ENCODE assay signal across 29 cellular contexts in the genomic region with DNA sequence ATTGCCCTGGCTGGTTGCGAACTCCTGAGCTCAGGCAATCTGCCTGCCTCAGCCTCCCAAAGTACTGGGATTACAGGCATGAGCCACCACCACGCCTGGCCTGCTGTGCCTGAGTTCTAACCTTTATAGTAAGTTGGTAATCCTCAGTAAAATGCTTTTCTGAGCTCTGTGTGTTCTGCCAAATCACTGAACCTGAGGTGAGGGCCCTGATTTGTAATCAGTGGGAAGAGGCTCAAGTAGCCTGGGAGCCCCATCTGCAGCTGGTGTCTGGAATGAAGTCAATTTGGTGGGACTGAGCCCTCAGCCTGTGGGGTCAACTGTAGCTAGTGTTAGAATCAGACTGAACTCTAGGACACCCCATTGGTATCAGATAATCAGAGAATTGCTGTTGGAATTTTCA.
DNase-seq lines count a peak whose midpoint lies in the region; ATAC-seq and TF ChIP-seq lines count a peak whose summit lies in the region.
"Had no signal": no experiment of that assay in that cellular context is flagged by ENCODE, and none has a peak within 500 bp of the region (broad histone marks: within the 10 kb centered on the region; RNA-seq: fewer than 3 reads in every experiment).

No MANE protein-coding gene starts in this region.

- H2BK15ac ChIP-seq in mesendoderm (replicated peaks; ENCODE audit: low read depth) = no peak overlapping the region

- H2BK5ac ChIP-seq in mesendoderm (ENCODE audit: low read length) = no peak overlapping the region

- peaks cover 10% of the 10 kb centered on the region for H3K9me3 Mint-ChIP-seq in WTC11
- H3K9me3 Mint-ChIP-seq: activated T-helper 2 cell treated with anti-CD3 and anti-CD28 coated beads, Interferon-gamma antibody, Interleukin-2, Interleukin-4, amounts not matched to agents 10 μg/mL and 5 μg/mL and 100 μg/mL, durations not matched to agents 14 hours and 24 hours and 36 hours; naive thymus-derived CD4-positive, alpha-beta T cell had no signal

- H3K4me3 Mint-ChIP-seq in WTC11 = no peak overlapping the region
- H3K4me3 Mint-ChIP-seq: activated naive CD8-positive, alpha-beta T cell; CD14-positive monocyte; naive thymus-derived CD4-positive, alpha-beta T cell had no signal

- H3K27me3 ChIP-seq in mesendoderm (ENCODE audit: insufficient read depth, low read length, poor library complexity) (no peaks in the 10 kb centered on the region), aorta (ENCODE audit: control insufficient read depth in 1 of 2, insufficient read depth in 2 of 2, low read length in 1 of 2) (no peaks in the 10 kb centered on the region)
- H3K27me3 ChIP-seq: colonic mucosa, sigmoid colon, transverse colon had no signal

- no CpG with 5 or more reads among the region's 2 CpGs for WGBS in mesendoderm (ENCODE audit: extremely low coverage, insufficient coverage, low lambda C conversion rate)
- WGBS in aorta, 2 donors = 94 to 97% methylated on average over 2 of the region's 2 CpGs

- H3K27ac ChIP-seq in mesendoderm (ENCODE audit: low read depth, low read length) (peak overlapping the region; percentile 27), aorta (ENCODE audit: low read depth in 1 of 2, low read length in 2 of 2) (no peak overlapping the region)
- H3K27ac ChIP-seq: 22Rv1, colonic mucosa, epithelial cell of prostate, HL-60, PC-9, sigmoid colon, transverse colon had no signal

- H3K4me1 ChIP-seq in mesendoderm (ENCODE audit: control insufficient read depth, low read depth, low read length) (peaks cover 8% of the 10 kb centered on the region), aorta (ENCODE audit: control insufficient read depth in 1 of 2, insufficient read depth in 2 of 2, low read length in 2 of 2) (no peaks in the 10 kb centered on the region)
- H3K4me1 ChIP-seq: colonic mucosa, sigmoid colon, transverse colon had no signal

- H3K36me3 Mint-ChIP-seq in WTC11 = peaks cover 13% of the 10 kb centered on the region
- H3K36me3 Mint-ChIP-seq: activated naive CD8-positive, alpha-beta T cell had no signal

- H3K18ac ChIP-seq in mesendoderm (ENCODE audit: low read length) = peak overlapping the region; percentile 39

- H3K79me1 ChIP-seq in mesendoderm (ENCODE audit: low read length) = no peaks in the 10 kb centered on the region

- H2AK5ac ChIP-seq in mesendoderm (ENCODE audit: low read length) = no peak overlapping the region

- DNase-seq in Right ventricle myocardium inferior (ENCODE audit: missing footprints) (peak; percentile 9), left cardiac atrium (no peak), WTC11 (ENCODE audit: low spot score) (no peak), mesendoderm (peak; percentile 38), aorta (peak; percentile 15 to 33), COLO829 (ENCODE audit: low spot score) (no peak), GM19240 (ENCODE audit: insufficient read length, low spot score) (no peak)
- no peak for DNase-seq in stimulated activated CD4-positive, alpha-beta T cell treated with anti-CD3 and anti-CD28 coated beads, Interleukin-12 subunit alpha, Interleukin-12 subunit beta, amount 100 ng/mL, for 4 hours
- DNase-seq: activated CD4-positive, alpha-beta T cell treated with anti-CD3 and anti-CD28 coated beads for 4 hours; colonic mucosa; effector CD4-positive, alpha-beta T cell; Karpas-422; naive thymus-derived CD4-positive, alpha-beta T cell; NCI-H1930; NCI-H2171 treated with DMSO at 0.1 percent for 48 hours; NCI-H510A; occipital lobe; PC-9; stimulated activated CD4-positive, alpha-beta T cell treated with anti-CD3 and anti-CD28 coated beads, Interleukin-4, amount 100 ng/mL, for 24 hours; transverse colon had no signal

- POLR2A ChIA-PET in WTC11 (lab: Charles Lee) = interaction anchor here (0.9 kb wide), 1 partner anchor 9 kb away, joined by 4 read pairs; no protein-coding TSS in a partner anchor

- H3K36me3 ChIP-seq in mesendoderm (ENCODE audit: control insufficient read depth, insufficient read depth, low read length) (no peaks in the 10 kb centered on the region), aorta (ENCODE audit: control insufficient read depth in 1 of 2, insufficient read depth in 2 of 2, low read length in 1 of 2) (no peaks in the 10 kb centered on the region)
- H3K36me3 ChIP-seq: colonic mucosa, transverse colon had no signal

- intact Hi-C loops in Right ventricle myocardium inferior (cut with DNase I) (no loop called here), left cardiac atrium (cut with DNase I) (no loop called here), aorta (cut with DNase I) (no loop called here)

- H3K79me2 ChIP-seq in mesendoderm (ENCODE audit: control insufficient read depth, insufficient read depth, low read length) = no peaks in the 10 kb centered on the region

- H2BK120ac ChIP-seq in mesendoderm (ENCODE audit: low read depth, low read length) = no peak overlapping the region

- peaks cover 41% of the 10 kb centered on the region for H3K4me1 Mint-ChIP-seq in WTC11
- H3K4me1 Mint-ChIP-seq: CD14-positive monocyte had no signal

- H3K56ac ChIP-seq in mesendoderm (ENCODE audit: low read length) = peak overlapping the region; percentile 34

- CTCF ChIA-PET in WTC11 (lab: Charles Lee) = interaction anchor here (1.1 to 1.5 kb wide), 2 partner anchors 22 to 27 kb away, joined by 6 to 7 read pairs; no protein-coding TSS in a partner anchor

- no peak overlapping the region for H3K23ac ChIP-seq in mesendoderm (ENCODE audit: low read length)

- H4K8ac ChIP-seq in mesendoderm (ENCODE audit: low read depth, low read length) = no peak overlapping the region

- H3K27me3 Mint-ChIP-seq in WTC11 (ENCODE audit: low read depth) = peaks cover 3% of the 10 kb centered on the region; the same call in 1 of the 2 replicates
- H3K27me3 Mint-ChIP-seq: activated naive CD8-positive, alpha-beta T cell; naive thymus-derived CD4-positive, alpha-beta T cell had no signal

- H3K4me3 ChIP-seq in mesendoderm (ENCODE audit: low read length) (no peak overlapping the region), aorta (ENCODE audit: low read length in 2 of 2) (no peak overlapping the region)
- H3K4me3 ChIP-seq: colonic mucosa, PC-9, psoas muscle, sigmoid colon, transverse colon had no signal

- H3K9ac ChIP-seq in mesendoderm (ENCODE audit: low read length) = no peak overlapping the region

- no peak overlapping the region for H4K5ac ChIP-seq in mesendoderm (ENCODE audit: low read length)

- H3K4ac ChIP-seq in mesendoderm (ENCODE audit: low read depth, low read length) = no peak overlapping the region

- H3K27ac Mint-ChIP-seq in WTC11 = peak overlapping the region; percentile 78
- H3K27ac Mint-ChIP-seq: activated naive CD8-positive, alpha-beta T cell; activated T-helper 2 cell treated with anti-CD3 and anti-CD28 coated beads, Interferon-gamma antibody, Interleukin-2, Interleukin-4, amounts not matched to agents 10 μg/mL and 5 μg/mL and 100 μg/mL, durations not matched to agents 14 hours and 24 hours and 36 hours; naive thymus-derived CD4-positive, alpha-beta T cell had no signal

- no peaks in the 10 kb centered on the region for H3K9me3 ChIP-seq in aorta (ENCODE audit: control insufficient read depth, low read length)
- H3K9me3 ChIP-seq: colonic mucosa, psoas muscle, sigmoid colon, transverse colon had no signal

- no peak overlapping the region for H3K4me2 ChIP-seq in mesendoderm (ENCODE audit: low read length)
- H3K4me2 ChIP-seq: PC-9 had no signal

- no peak for TF ChIP-seq CTCF in WTC11 (IDR thresholded peaks at IDR 0.05)

- ATAC-seq in Right ventricle myocardium inferior = no peak
- ATAC-seq in left cardiac atrium = no peak
- ATAC-seq in WTC11 = no peak
- no peak for ATAC-seq in aorta (ENCODE audit: low FRiP score)
- ATAC-seq: HepG2; naive thymus-derived CD4-positive, alpha-beta T cell had no signal

TF ChIP-seq in WTC11, 78 proteins besides CTCF, POLR2A, EP300 and RAD21 (continues in another document):
- no peak for TF ChIP-seq PRRX2 (CRISPR knock-in tag; IDR thresholded peaks at IDR 0.05)
- TF ChIP-seq, protein P1, sequence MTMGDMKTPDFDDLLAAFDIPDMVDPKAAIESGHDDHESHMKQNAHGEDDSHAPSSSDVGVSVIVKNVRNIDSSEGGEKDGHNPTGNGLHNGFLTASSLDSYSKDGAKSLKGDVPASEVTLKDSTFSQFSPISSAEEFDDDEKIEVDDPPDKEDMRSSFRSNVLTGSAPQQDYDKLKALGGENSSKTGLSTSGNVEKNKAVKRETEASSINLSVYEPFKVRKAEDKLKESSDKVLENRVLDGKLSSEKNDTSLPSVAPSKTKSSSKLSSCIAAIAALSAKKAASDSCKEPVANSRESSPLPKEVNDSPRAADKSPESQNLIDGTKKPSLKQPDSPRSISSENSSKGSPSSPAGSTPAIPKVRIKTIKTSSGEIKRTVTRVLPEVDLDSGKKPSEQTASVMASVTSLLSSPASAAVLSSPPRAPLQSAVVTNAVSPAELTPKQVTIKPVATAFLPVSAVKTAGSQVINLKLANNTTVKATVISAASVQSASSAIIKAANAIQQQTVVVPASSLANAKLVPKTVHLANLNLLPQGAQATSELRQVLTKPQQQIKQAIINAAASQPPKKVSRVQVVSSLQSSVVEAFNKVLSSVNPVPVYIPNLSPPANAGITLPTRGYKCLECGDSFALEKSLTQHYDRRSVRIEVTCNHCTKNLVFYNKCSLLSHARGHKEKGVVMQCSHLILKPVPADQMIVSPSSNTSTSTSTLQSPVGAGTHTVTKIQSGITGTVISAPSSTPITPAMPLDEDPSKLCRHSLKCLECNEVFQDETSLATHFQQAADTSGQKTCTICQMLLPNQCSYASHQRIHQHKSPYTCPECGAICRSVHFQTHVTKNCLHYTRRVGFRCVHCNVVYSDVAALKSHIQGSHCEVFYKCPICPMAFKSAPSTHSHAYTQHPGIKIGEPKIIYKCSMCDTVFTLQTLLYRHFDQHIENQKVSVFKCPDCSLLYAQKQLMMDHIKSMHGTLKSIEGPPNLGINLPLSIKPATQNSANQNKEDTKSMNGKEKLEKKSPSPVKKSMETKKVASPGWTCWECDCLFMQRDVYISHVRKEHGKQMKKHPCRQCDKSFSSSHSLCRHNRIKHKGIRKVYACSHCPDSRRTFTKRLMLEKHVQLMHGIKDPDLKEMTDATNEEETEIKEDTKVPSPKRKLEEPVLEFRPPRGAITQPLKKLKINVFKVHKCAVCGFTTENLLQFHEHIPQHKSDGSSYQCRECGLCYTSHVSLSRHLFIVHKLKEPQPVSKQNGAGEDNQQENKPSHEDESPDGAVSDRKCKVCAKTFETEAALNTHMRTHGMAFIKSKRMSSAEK (CRISPR knock-in tag; IDR thresholded peaks at IDR 0.05; ENCODE audit: borderline replicate concordance) = no peak
- no peak for TF ChIP-seq JAZF1 (CRISPR knock-in tag; IDR thresholded peaks at IDR 0.05)
- no peak for TF ChIP-seq TP53 (CRISPR knock-in tag; IDR thresholded peaks at IDR 0.05)
- no peak for TF ChIP-seq ZNF396 (CRISPR knock-in tag; IDR thresholded peaks at IDR 0.05; ENCODE audit: borderline replicate concordance)
- TF ChIP-seq ELF4 (CRISPR knock-in tag; IDR thresholded peaks at IDR 0.05; ENCODE audit: low read depth) = no peak
- TF ChIP-seq, protein P2, sequence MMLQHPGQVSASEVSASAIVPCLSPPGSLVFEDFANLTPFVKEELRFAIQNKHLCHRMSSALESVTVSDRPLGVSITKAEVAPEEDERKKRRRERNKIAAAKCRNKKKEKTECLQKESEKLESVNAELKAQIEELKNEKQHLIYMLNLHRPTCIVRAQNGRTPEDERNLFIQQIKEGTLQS (CRISPR knock-in tag; conservative IDR thresholded peaks at IDR 0.05) = no peak
- no peak for TF ChIP-seq HMGA2 (CRISPR knock-in tag; IDR thresholded peaks at IDR 0.05)
- no peak for TF ChIP-seq OVOL2 (CRISPR knock-in tag; IDR thresholded peaks at IDR 0.05; ENCODE audit: borderline replicate concordance)

Comparison
In these comparisons a context has a peak if more than half of its experiments do, and no peak if none do; other contexts are left out.
1. DNase-seq: peak in Right ventricle myocardium inferior (single experiment), mesendoderm (single experiment) and aorta (2 of 2); none in left cardiac atrium (single experiment), WTC11 (single experiment), stimulated activated CD4-positive, alpha-beta T cell treated with anti-CD3 and anti-CD28 coated beads, Interleukin-12 subunit alpha, Interleukin-12 subunit beta, amount 100 ng/mL, for 4 hours (single experiment), COLO829 (single experiment) and GM19240 (single experiment).